In the genomic region with DNA sequence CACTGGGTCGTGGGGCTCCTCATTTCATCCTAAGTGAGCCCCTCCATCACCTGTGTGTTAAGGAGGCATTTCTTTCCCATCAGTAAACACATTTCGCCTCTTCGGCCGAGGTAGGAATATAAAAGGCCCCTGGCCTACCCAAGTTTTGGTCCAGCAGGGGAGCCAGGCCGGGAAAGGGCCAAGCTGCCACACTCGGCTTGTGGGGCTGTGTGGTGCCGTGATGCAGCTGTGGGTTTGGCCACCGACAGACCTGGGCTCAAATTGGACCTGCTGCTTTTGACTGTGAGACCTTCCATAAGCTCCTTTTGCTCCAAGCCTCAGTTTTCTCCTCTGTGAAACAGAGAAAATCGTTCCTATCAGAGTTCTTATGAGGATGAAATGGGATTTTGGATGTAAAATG, we compare ENCODE assay signal across 9 cellular contexts. TPM values are rescaled to one million over a fixed set of nuclear protein-coding genes. Genes with fewer than 3 reads are reported as not detected.
A peak's percentile ranks its signal among the peaks of the same experiment; 100 is the strongest.
DNase-seq lines count a peak whose midpoint lies in the region; ATAC-seq, FAIRE-seq and TF ChIP-seq lines count a peak whose summit lies in the region.
"Had no signal": no experiment of that assay in that cellular context is flagged by ENCODE, and none has a peak within 500 bp of the region (broad histone marks: within the 10 kb centered on the region; RNA-seq: fewer than 3 reads in every experiment).

No MANE protein-coding gene starts in this region.

- no peak for TF ChIP-seq RAD21 in GM12878 (IDR thresholded peaks at IDR 0.05; ENCODE audit: insufficient read depth, low read depth, low read length)

- ATAC-seq in GM12878: no peak
- ATAC-seq in lung (ENCODE audit: insufficient read depth, low FRiP score): no peak

- H2AFZ ChIP-seq in GM12878 (ENCODE audit: control insufficient read depth, low read depth, low read length): no peak overlapping the region

- CTCF ChIA-PET in GM12878 (lab: Yijun Ruan, JAX): interaction anchor here (1.3 to 2.5 kb wide), 4 partner anchors 21 to 35 kb away, joined by 4 to 9 read pairs (median 6); a partner anchor contains a TSS

- RAD21 ChIA-PET in GM12878 (lab: Charles Lee; ENCODE audit: unreplicated experiment): interaction anchor here (1.0 to 1.4 kb wide), 2 partner anchors 25 to 31 kb away, joined by 3 to 4 read pairs; no protein-coding TSS in a partner anchor

- BruUV-seq in GM12878 (replicated peaks; lab: Mats Ljungman, UMichigan): no TSS peak

- 35% methylated on average over 9 of the region's 9 CpGs for WGBS in GM12878 (ENCODE audit: insufficient coverage, insufficient replicate concordance, low lambda C conversion rate, missing lambda C conversion rate)
- WGBS in lung, 2 donors: 47 to 58% methylated on average over 9 of the region's 9 CpGs
- WGBS in tibial nerve, 2 donors: 53 to 58% methylated on average over 9 of the region's 9 CpGs

- H3K4me3 ChIP-seq in GM12878 (peak overlapping the region; percentile 84), lung (peak overlapping the region; percentile 81), tibial nerve (peak overlapping the region; percentile 86 to 100 (median 92))

- POLR2A ChIA-PET in GM12878 (lab: Charles Lee): interaction anchor here (0.5 to 0.7 kb wide), 2 partner anchors 14 to 148 kb away, joined by 3 read pairs; no protein-coding TSS in a partner anchor

- TF ChIP-seq EP300 in GM12878 (IDR thresholded peaks at IDR 0.05; ENCODE audit: borderline replicate concordance in 1 of 2, control insufficient read depth in 1 of 2, low read depth in 2 of 2, low read length in 2 of 2) (no peak), tibial nerve (IDR thresholded peaks at IDR 0.05) (no peak)

- intact Hi-C loops in GM12878 (cut with micrococcal nuclease; ENCODE audit: unreplicated experiment): loop anchor here (2.0 kb wide), 1 partner anchor 19 kb away; no protein-coding TSS in a partner anchor

- H3K36me3 ChIP-seq in GM12878 (ENCODE audit: control insufficient read depth in 2 of 2, insufficient read depth in 2 of 2, low read length in 1 of 2): peaks cover 10 to 16% of the 10 kb centered on the region in 2 experiments; a peak in 3 of 4 replicates
- peaks cover 0 to 32% of the 10 kb centered on the region in 2 donors for H3K36me3 ChIP-seq in lung (ENCODE audit: control insufficient read depth in 2 of 2, insufficient read depth in 2 of 2, low read length in 2 of 2)
- peaks cover 0 to 40% (median 9%) of the 10 kb centered on the region in 3 donors for H3K36me3 ChIP-seq in tibial nerve

- no peak for TF ChIP-seq CTCF in GM12878 (IDR thresholded peaks at IDR 0.05 in 2 of 3, conservative IDR thresholded peaks at IDR 0.05 in 1 of 3; ENCODE audit: control insufficient read depth in 2 of 3, extremely low read depth in 1 of 3, insufficient read depth in 1 of 3, low read depth in 3 of 3, low read length in 3 of 3)
- no peak for TF ChIP-seq CTCF in lung (IDR thresholded peaks at IDR 0.05; ENCODE audit: control extremely low read depth, extremely low read depth)
- no peak for TF ChIP-seq CTCF in tibial nerve (IDR thresholded peaks at IDR 0.05)

- SMC1A ChIA-PET in GM12878 (lab: Charles Lee; ENCODE audit: uncharacterized antibody, unreplicated experiment): interaction anchor here (0.7 kb wide), 1 partner anchor 10 kb away, joined by 3 read pairs; no protein-coding TSS in a partner anchor

- TF ChIP-seq POLR2A in GM12878 (IDR thresholded peaks at IDR 0.05; ENCODE audit: low read depth, low read length) (no peak), tibial nerve (IDR thresholded peaks at IDR 0.05) (no peak)

- no peak for FAIRE-seq in GM12878 (lab: Jason Lieb, UNC)

- H3K4me1 ChIP-seq in GM12878 (ENCODE audit: control insufficient read depth, insufficient read depth, low read length) (peaks cover 12% of the 10 kb centered on the region), lung (ENCODE audit: control insufficient read depth in 2 of 2, insufficient read depth in 2 of 2, low read length in 2 of 2) (peaks cover 4 to 10% of the 10 kb centered on the region in 2 donors), tibial nerve (peaks cover 0 to 24% (median 8%) of the 10 kb centered on the region in 4 donors)

- no peaks in the 10 kb centered on the region for H4K20me1 ChIP-seq in GM12878 (ENCODE audit: control insufficient read depth, insufficient read depth)

- peak; percentile 55 for DNase-seq in activated effector memory CD4-positive, alpha-beta T cell treated with anti-CD3 and anti-CD28 coated beads, Interleukin-2, amount 50 U/mL, for 16 hours
- DNase-seq in activated effector memory CD4-positive, alpha-beta T cell treated with Interleukin-2 at 50 U/mL for 16 hours: no peak
- DNase-seq in GM12878 (ENCODE audit: low read depth, low spot score): no peak
- no peak for DNase-seq in lung (ENCODE audit: low spot score)
- no peak for DNase-seq in tibial nerve (ENCODE audit: low spot score in 2 of 2)
- no peak for DNase-seq in amniotic stem cell (lab: John Stamatoyannopoulos, UW)
- no peak for DNase-seq in UCSD-AML1 (lab: John Stamatoyannopoulos, UW; ENCODE audit: unreplicated experiment)
- DNase-seq in glomerular visceral epithelial cell (ENCODE audit: extremely low spot score): no peak
- DNase-seq: DMS53 had no signal

- H3K27ac ChIP-seq in GM12878 (ENCODE audit: control insufficient read depth, insufficient read depth): peak overlapping the region; percentile 68
- peak overlapping the region; percentile 80 to 84 for H3K27ac ChIP-seq in lung (ENCODE audit: low read depth in 1 of 2, low read length in 1 of 2)
- H3K27ac ChIP-seq in tibial nerve: peak overlapping the region; percentile 77 to 97 (median 85)

- in situ Hi-C loops in GM12878 (cut with MboI): no loop called here

- peak overlapping the region; percentile 68 for H3K4me2 ChIP-seq in GM12878 (ENCODE audit: control insufficient read depth, insufficient read depth)

- H3K9me3 ChIP-seq in GM12878 (replicated peaks; ENCODE audit: control insufficient read depth, insufficient read depth, low read length) (no peaks in the 10 kb centered on the region), lung (ENCODE audit: control insufficient read depth in 2 of 2, insufficient read depth in 1 of 2, low read length in 1 of 2) (no peaks in the 10 kb centered on the region), tibial nerve (no peaks in the 10 kb centered on the region)

- H3K9ac ChIP-seq in GM12878 (ENCODE audit: control insufficient read depth, insufficient read depth, low read length): peak overlapping the region; percentile 86

- no peaks in the 10 kb centered on the region for H3K27me3 ChIP-seq in GM12878 (replicated peaks in 1 of 2; ENCODE audit: control insufficient read depth in 2 of 2, insufficient read depth in 2 of 2, low read length in 1 of 2)
- H3K27me3 ChIP-seq in lung (ENCODE audit: control insufficient read depth, insufficient read depth): no peaks in the 10 kb centered on the region
- H3K27me3 ChIP-seq in tibial nerve: no peaks in the 10 kb centered on the region

- H3K79me2 ChIP-seq in GM12878 (ENCODE audit: control insufficient read depth, insufficient read depth, low read length): peaks cover 16% of the 10 kb centered on the region

RNA-seq across cellular contexts. Expression of a gene that starts 0.8 kb away (rescaled TPM):
- 213 and 251 TPM in 2 replicates for total RNA-seq in GM12878 (2013; cell fraction: nucleolus; rRNA removed)
- 301 and 330 TPM in 2 replicates for total RNA-seq in GM12878 (2014; rRNA removed)
- total RNA-seq in GM12878 (2014; rRNA removed; fragmentation: Illumina TruSeq; extraction: Trizol): 162 and 166 TPM in 2 replicates
- total RNA-seq in GM12878 (2021): 310 and 312 TPM in 2 replicates
- 75.2 TPM for polyA plus RNA-seq in GM12878 (2011; ENCODE audit: low read depth)
- polyA plus RNA-seq in GM12878 (2011; rRNA removed): 97.9 and 184 TPM in 2 replicates
- polyA plus RNA-seq in GM12878 (2011; cell fraction: cytosol; rRNA removed): 278 and 410 TPM in 2 replicates
- polyA plus RNA-seq in GM12878 (2011; cell fraction: nucleus; rRNA removed): 516 and 698 TPM in 2 replicates
- 210 and 225 TPM in 2 replicates for polyA plus RNA-seq in GM12878 (2012)
- polyA plus RNA-seq in GM12878 (2014; fragmentation: Illumina TruSeq; extraction: Trizol): 37.6 and 129 TPM in 2 replicates
- 10 to 100 TPM in 1 of 2 experiments, 1 to 10 TPM in 1; 8.2 to 51.7 TPM for polyA plus RNA-seq in GM12878 (2014; fragmentation: Nextera tagmentation; extraction: Ambion mirVana)
- polyA plus RNA-seq in GM12878 (2014; rRNA removed): 277 and 312 TPM in 2 replicates
- 100 to 1,000 TPM; 348 to 380 TPM for polyA plus RNA-seq in GM12878 (2016; fragmentation: Nextera tagmentation; extraction: Ambion mirVana)
- 107 and 172 TPM in 2 replicates for polyA minus RNA-seq in GM12878 (2011; rRNA and poly(A)+ RNA removed)
- polyA minus RNA-seq in GM12878 (2011; cell fraction: cytosol; rRNA and poly(A)+ RNA removed): 90.7 and 96.4 TPM in 2 replicates
- polyA minus RNA-seq in GM12878 (2011; cell fraction: nucleus; rRNA and poly(A)+ RNA removed): 83.2 and 139 TPM in 2 replicates
- 100 to 1,000 TPM; 144 to 191 TPM for total RNA-seq in lung
- polyA plus RNA-seq in lung: 100 to 1,000 TPM; 113 to 137 TPM
- 100 to 1,000 TPM; 282 to 357 (median 323) TPM for total RNA-seq in tibial nerve

RNA-seq across cellular contexts. Expression of a gene that starts 22.2 kb away (rescaled TPM):
- total RNA-seq in GM12878 (2013; cell fraction: nucleolus; rRNA removed): 10.2 and 10.6 TPM in 2 replicates
- total RNA-seq in GM12878 (2014; rRNA removed) (15.9 and 18.2 TPM in 2 replicates), GM12878 (2014; rRNA removed; fragmentation: Illumina TruSeq; extraction: Trizol) (3.3 and 4.8 TPM in 2 replicates), GM12878 (2021) (16.5 and 16.9 TPM in 2 replicates), lung (10 to 100 TPM in 1 of 2 donors, 1 to 10 TPM in 1; 6.3 to 19.9 TPM), tibial nerve (10 to 100 TPM; 11.0 to 21.3 (median 20.0) TPM)
- 2.4 TPM for polyA plus RNA-seq in GM12878 (2011; ENCODE audit: low read depth)
- polyA plus RNA-seq in GM12878 (2011; rRNA removed) (1.6 and 3.7 TPM in 2 replicates), GM12878 (2014; fragmentation: Illumina TruSeq; extraction: Trizol) (0.30 and 2.9 TPM in 2 replicates), GM12878 (2014; fragmentation: Nextera tagmentation; extraction: Ambion mirVana) (1 to 10 TPM in 1 of 2 experiments, under 1 TPM in 1; 0.32 to 1.1 TPM), GM12878 (2014; rRNA removed) (14.9 and 18.8 TPM in 2 replicates), GM12878 (2016; fragmentation: Nextera tagmentation; extraction: Ambion mirVana) (10 to 100 TPM; 16.9 to 17.7 TPM), lung (10 to 100 TPM; 12.1 to 22.3 TPM)
- 12.1 and 15.1 TPM in 2 replicates for polyA plus RNA-seq in GM12878 (2011; cell fraction: cytosol; rRNA removed)
- 27.4 and 32.4 TPM in 2 replicates for polyA plus RNA-seq in GM12878 (2011; cell fraction: nucleus; rRNA removed)
- polyA plus RNA-seq in GM12878 (2012): 12.1 and 17.5 TPM in 2 replicates
- 2.5 and 5.0 TPM in 2 replicates for polyA minus RNA-seq in GM12878 (2011; rRNA and poly(A)+ RNA removed)
- polyA minus RNA-seq in GM12878 (2011; cell fraction: cytosol; rRNA and poly(A)+ RNA removed): 6.7 and 6.8 TPM in 2 replicates
- polyA minus RNA-seq in GM12878 (2011; cell fraction: nucleus; rRNA and poly(A)+ RNA removed): 13.8 and 19.5 TPM in 2 replicates

RNA-seq across cellular contexts. Expression of a gene that starts 23.9 kb away (rescaled TPM):
- 76.8 and 83.9 TPM in 2 replicates for total RNA-seq in GM12878 (2013; cell fraction: nucleolus; rRNA removed)
- total RNA-seq in GM12878 (2014; rRNA removed) (1,623 and 1,788 TPM in 2 replicates), GM12878 (2014; rRNA removed; fragmentation: Illumina TruSeq; extraction: Trizol) (587 and 627 TPM in 2 replicates), GM12878 (2021) (831 and 852 TPM in 2 replicates), lung (100 to 1,000 TPM; 632 to 928 TPM), tibial nerve (1,000 to 10,000 TPM in 1 of 4 donors, 100 to 1,000 TPM in 3; 631 to 1,055 (median 774) TPM)
- polyA plus RNA-seq in GM12878 (2011; ENCODE audit: low read depth): 420 TPM
- polyA plus RNA-seq in GM12878 (2011; rRNA removed) (511 and 1,079 TPM in 2 replicates), GM12878 (2014; fragmentation: Illumina TruSeq; extraction: Trizol) (158 and 501 TPM in 2 replicates), GM12878 (2014; fragmentation: Nextera tagmentation; extraction: Ambion mirVana) (100 to 1,000 TPM; 469 to 685 TPM), GM12878 (2014; rRNA removed) (1,173 and 1,340 TPM in 2 replicates), GM12878 (2016; fragmentation: Nextera tagmentation; extraction: Ambion mirVana) (1,000 to 10,000 TPM; 1,222 to 1,443 TPM), lung (1,000 to 10,000 TPM; 1,119 to 2,206 TPM)
- polyA plus RNA-seq in GM12878 (2011; cell fraction: cytosol; rRNA removed): 1,654 and 1,666 TPM in 2 replicates
- polyA plus RNA-seq in GM12878 (2011; cell fraction: nucleus; rRNA removed): 1,290 and 1,384 TPM in 2 replicates
- 985 and 986 TPM in 2 replicates for polyA plus RNA-seq in GM12878 (2012)
- polyA minus RNA-seq in GM12878 (2011; rRNA and poly(A)+ RNA removed): 586 and 669 TPM in 2 replicates
- polyA minus RNA-seq in GM12878 (2011; cell fraction: cytosol; rRNA and poly(A)+ RNA removed): 272 and 288 TPM in 2 replicates
- 191 and 230 TPM in 2 replicates for polyA minus RNA-seq in GM12878 (2011; cell fraction: nucleus; rRNA and poly(A)+ RNA removed)

RNA-seq across cellular contexts. Expression of a gene that starts 32.1 kb away (rescaled TPM):
- 0.32 TPM in 1 of 2 replicates, not detected in the other for total RNA-seq in GM12878 (2013; cell fraction: nucleolus; rRNA removed)
- 0.22 and 0.23 TPM in 2 replicates for total RNA-seq in GM12878 (2014; rRNA removed)
- 0.18 TPM in 1 of 2 replicates, not detected in the other for total RNA-seq in GM12878 (2014; rRNA removed; fragmentation: Illumina TruSeq; extraction: Trizol)
- total RNA-seq in GM12878 (2021): 0.16 and 0.26 TPM in 2 replicates
- not detected for polyA plus RNA-seq in GM12878 (2011; ENCODE audit: low read depth)
- polyA plus RNA-seq in GM12878 (2011; rRNA removed): not detected in 2 replicates
- 0.07 and 0.13 TPM in 2 replicates for polyA plus RNA-seq in GM12878 (2011; cell fraction: cytosol; rRNA removed)
- 0.25 and 0.27 TPM in 2 replicates for polyA plus RNA-seq in GM12878 (2011; cell fraction: nucleus; rRNA removed)
- 0.08 TPM in 1 of 2 replicates, not detected in the other for polyA plus RNA-seq in GM12878 (2012)
- polyA plus RNA-seq in GM12878 (2014; fragmentation: Illumina TruSeq; extraction: Trizol): 0.10 and 0.16 TPM in 2 replicates
- not detected for polyA plus RNA-seq in GM12878 (2014; fragmentation: Nextera tagmentation; extraction: Ambion mirVana)
- 0.15 and 0.44 TPM in 2 replicates for polyA plus RNA-seq in GM12878 (2014; rRNA removed)
- polyA plus RNA-seq in GM12878 (2016; fragmentation: Nextera tagmentation; extraction: Ambion mirVana): under 1 TPM in 1 of 2 experiments, not detected in 1; 0.17 TPM
- polyA minus RNA-seq in GM12878 (2011; rRNA and poly(A)+ RNA removed): not detected in 2 replicates
- polyA minus RNA-seq in GM12878 (2011; cell fraction: cytosol; rRNA and poly(A)+ RNA removed): not detected in 2 replicates
- not detected in 2 replicates for polyA minus RNA-seq in GM12878 (2011; cell fraction: nucleus; rRNA and poly(A)+ RNA removed)
- total RNA-seq in lung: not detected
- not detected for polyA plus RNA-seq in lung
- total RNA-seq in tibial nerve: not detected

RNA-seq across cellular contexts. Expression of a gene that starts 43.0 kb away (rescaled TPM):
- total RNA-seq in GM12878 (2013; cell fraction: nucleolus; rRNA removed): not detected in 2 replicates
- total RNA-seq in GM12878 (2014; rRNA removed) (20.2 and 27.8 TPM in 2 replicates), GM12878 (2014; rRNA removed; fragmentation: Illumina TruSeq; extraction: Trizol) (12.2 and 12.8 TPM in 2 replicates), GM12878 (2021) (23.5 and 24.3 TPM in 2 replicates), lung (under 1 TPM in 1 of 2 donors, not detected in 1; 0.58 TPM), tibial nerve (under 1 TPM in 1 of 4 donors, not detected in 3; 0.44 TPM)
- polyA plus RNA-seq in GM12878 (2011; ENCODE audit: low read depth): 1.5 TPM
- polyA plus RNA-seq in GM12878 (2011; rRNA removed) (0.33 and 0.83 TPM in 2 replicates), GM12878 (2014; fragmentation: Illumina TruSeq; extraction: Trizol) (6.3 and 17.8 TPM in 2 replicates), GM12878 (2014; fragmentation: Nextera tagmentation; extraction: Ambion mirVana) (10 to 100 TPM; 13.1 to 14.4 TPM), GM12878 (2014; rRNA removed) (30.7 and 36.1 TPM in 2 replicates), GM12878 (2016; fragmentation: Nextera tagmentation; extraction: Ambion mirVana) (10 to 100 TPM; 16.8 to 22.4 TPM), lung (under 1 TPM; 0.42 to 0.73 TPM)
- polyA plus RNA-seq in GM12878 (2011; cell fraction: cytosol; rRNA removed): 1.3 and 1.8 TPM in 2 replicates
- polyA plus RNA-seq in GM12878 (2011; cell fraction: nucleus; rRNA removed): 1.9 and 2.8 TPM in 2 replicates
- polyA plus RNA-seq in GM12878 (2012): 3.7 and 6.2 TPM in 2 replicates
- 0.88 and 1.7 TPM in 2 replicates for polyA minus RNA-seq in GM12878 (2011; rRNA and poly(A)+ RNA removed)
- polyA minus RNA-seq in GM12878 (2011; cell fraction: cytosol; rRNA and poly(A)+ RNA removed): 1.3 TPM in 1 of 2 replicates, not detected in the other
- polyA minus RNA-seq in GM12878 (2011; cell fraction: nucleus; rRNA and poly(A)+ RNA removed): 0.48 TPM in 1 of 2 replicates, not detected in the other
